ENCODE assay signal across 1 cellular context in genomic region chr16:30063278-30063892, GRCh38.
TF ChIP-seq lines count a peak whose summit lies in the region.

No MANE protein-coding gene starts in this region.

TF ChIP-seq in endothelial cell of umbilical vein, 7 proteins besides CTCF, POLR2A, EP300 and RAD21:
- TF ChIP-seq EZH2 (IDR thresholded peaks at IDR 0.05; ENCODE audit: borderline replicate concordance, low read depth, low read length, severe bottlenecking) (no peak), POLR2AphosphoS5 (IDR thresholded peaks at IDR 0.05; ENCODE audit: insufficient read depth, low read depth, low read length) (no peak), MYC (IDR thresholded peaks at IDR 0.05; ENCODE audit: low read depth, low read length) (no peak), FOS (IDR thresholded peaks at IDR 0.05; ENCODE audit: borderline replicate concordance, insufficient read depth, low read length) (no peak), MAX (IDR thresholded peaks at IDR 0.05; ENCODE audit: insufficient read depth, insufficient read length) (no peak)
